Comparison of ENCODE assay signal across 24 cellular contexts in the genomic region with DNA sequence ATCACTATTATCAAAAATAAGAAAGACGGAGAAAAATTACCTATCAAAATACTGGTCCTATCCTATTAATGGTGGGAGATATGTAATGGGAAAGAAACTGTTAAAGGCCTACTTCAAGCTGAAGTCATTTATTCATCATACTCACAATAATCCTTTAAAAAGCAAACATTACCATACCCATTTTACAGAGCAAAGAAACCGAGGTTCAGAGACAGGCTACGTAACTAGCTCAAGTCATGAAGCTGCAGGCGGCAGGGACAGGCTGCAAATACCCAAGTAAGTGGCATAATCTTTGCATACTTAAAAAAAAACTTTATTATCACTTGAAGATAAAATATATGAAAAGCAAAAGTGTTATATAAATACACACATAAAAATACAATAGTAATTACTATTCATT. TPM values are rescaled to one million over a fixed set of nuclear protein-coding genes. Genes with fewer than 3 reads are reported as not detected.
A peak's percentile ranks its signal among the peaks of the same experiment; 100 is the strongest.
DNase-seq lines count a peak whose midpoint lies in the region; ATAC-seq lines count a peak whose summit lies in the region.
"Had no signal": no experiment of that assay in that cellular context is flagged by ENCODE, and none has a peak within 500 bp of the region (broad histone marks: within the 10 kb centered on the region; RNA-seq: fewer than 3 reads in every experiment).

No MANE protein-coding gene starts in this region.

- H3K27me3 ChIP-seq in mucosa of rectum (ENCODE audit: control insufficient read depth in 2 of 2, insufficient read depth in 2 of 2, low read length in 2 of 2) (no peaks in the 10 kb centered on the region), subcutaneous abdominal adipose tissue (ENCODE audit: control insufficient read depth in 5 of 5, insufficient read depth in 4 of 5, low read length in 5 of 5) (no peaks in the 10 kb centered on the region)
- H3K27me3 ChIP-seq: BLaER1 treated with 17β-estradiol and CSF1 and Interleukin-3, amounts not matched to agents 10 nM and 100 nM; foreskin keratinocyte; neural progenitor cell; SJSA1 had no signal

- H3K9me3 ChIP-seq in mucosa of rectum (ENCODE audit: control insufficient read depth in 2 of 2, low read length in 2 of 2) (no peaks in the 10 kb centered on the region), subcutaneous abdominal adipose tissue (ENCODE audit: control insufficient read depth in 5 of 5, low read length in 5 of 5) (no peaks in the 10 kb centered on the region)
- H3K9me3 ChIP-seq: SJSA1, thoracic aorta had no signal

- H3K9ac ChIP-seq in mucosa of rectum (ENCODE audit: low read depth in 1 of 2, low read length in 2 of 2) (peak overlapping the region; percentile 26 to 50), subcutaneous abdominal adipose tissue (ENCODE audit: low read length in 5 of 5) (peak overlapping the region in 2 of 5 donors; percentile 12 to 30)
- H3K9ac ChIP-seq: neural progenitor cell had no signal

- CTCF ChIA-PET in activated CD4-positive, alpha-beta T cell treated with anti-CD3 and anti-CD28 coated beads for 36 hours (lab: Charles Lee) = no interaction called here

- POLR2A ChIA-PET in activated CD4-positive, alpha-beta T cell treated with anti-CD3 and anti-CD28 coated beads for 36 hours (lab: Charles Lee) = no interaction called here

- no peak for DNase-seq in activated CD4-positive, alpha-beta T cell treated with anti-CD3 and anti-CD28 coated beads for 36 hours
- no peak for DNase-seq in activated CD4-positive, alpha-beta T cell treated with anti-CD3 and anti-CD28 coated beads, Interleukin-2, amount 50 U/mL, for 1 hour
- DNase-seq in central memory CD8-positive, alpha-beta T cell (ENCODE audit: low spot score in 2 of 2) = no peak
- no peak for DNase-seq in LoVo (ENCODE audit: low spot score)
- no peak for DNase-seq in head of caudate nucleus
- no peak for DNase-seq in NCI-H187 treated with DMSO at 0.1 percent for 48 hours (lab: John Stamatoyannopoulos, UW)
- DNase-seq: 8988T; activated CD4-positive, alpha-beta T cell treated with anti-CD3 and anti-CD28 coated beads for 4 hours; DMS53; foreskin keratinocyte; MM.1S; NCI-H2081; NCI-H524; right cardiac atrium; stimulated activated CD4-positive, alpha-beta T cell treated with anti-CD3 and anti-CD28 coated beads, Interleukin-4, amount 100 ng/mL, for 24 hours; stimulated activated CD8-positive, alpha-beta memory T cell treated with anti-CD3 and anti-CD28 coated beads, Interleukin-4, amount 100 ng/mL, for 48 hours; T-helper 9 cell had no signal

- no peaks in the 10 kb centered on the region for H3K36me3 ChIP-seq in mucosa of rectum (ENCODE audit: control insufficient read depth in 2 of 2, insufficient read depth in 2 of 2, low read length in 2 of 2)
- H3K36me3 ChIP-seq in subcutaneous abdominal adipose tissue (ENCODE audit: control insufficient read depth in 5 of 5, insufficient read depth in 5 of 5, low read length in 5 of 5) = no peaks in the 10 kb centered on the region
- H3K36me3 ChIP-seq: neural progenitor cell, thoracic aorta had no signal

- peaks cover 12% of the 10 kb centered on the region for H3K36me3 Mint-ChIP-seq in activated CD4-positive, alpha-beta T cell treated with anti-CD3 and anti-CD28 coated beads for 36 hours (ENCODE audit: low read depth)
- H3K36me3 Mint-ChIP-seq in central memory CD8-positive, alpha-beta T cell (ENCODE audit: insufficient read depth) = peaks cover 4% of the 10 kb centered on the region
- H3K36me3 Mint-ChIP-seq: neural progenitor cell had no signal

- peak overlapping the region; percentile 19 for H3K27ac Mint-ChIP-seq in activated CD4-positive, alpha-beta T cell treated with anti-CD3 and anti-CD28 coated beads for 36 hours
- no peak overlapping the region for H3K27ac Mint-ChIP-seq in central memory CD8-positive, alpha-beta T cell (ENCODE audit: low read depth)
- H3K27ac Mint-ChIP-seq: neural progenitor cell had no signal

- H3K27ac ChIP-seq in mucosa of rectum (ENCODE audit: low read depth in 2 of 2, low read length in 2 of 2) (peak overlapping the region; percentile 37 to 94), subcutaneous abdominal adipose tissue (ENCODE audit: low read depth, low read length) (peak overlapping the region; percentile 18)
- H3K27ac ChIP-seq: BLaER1 treated with 17β-estradiol and CSF1 and Interleukin-3, amounts not matched to agents 10 nM and 100 nM; foreskin keratinocyte; neural progenitor cell; SJSA1; thoracic aorta had no signal

- H3K4me1 Mint-ChIP-seq in activated CD4-positive, alpha-beta T cell treated with anti-CD3 and anti-CD28 coated beads for 36 hours = peaks cover 31% of the 10 kb centered on the region
- peaks cover 49% of the 10 kb centered on the region for H3K4me1 Mint-ChIP-seq in central memory CD8-positive, alpha-beta T cell

- H3K4me3 Mint-ChIP-seq in activated CD4-positive, alpha-beta T cell treated with anti-CD3 and anti-CD28 coated beads for 36 hours = no peak overlapping the region
- peak overlapping the region; percentile 89 for H3K4me3 Mint-ChIP-seq in central memory CD8-positive, alpha-beta T cell

- no peaks in the 10 kb centered on the region for H3K27me3 Mint-ChIP-seq in activated CD4-positive, alpha-beta T cell treated with anti-CD3 and anti-CD28 coated beads for 36 hours
- no peaks in the 10 kb centered on the region for H3K27me3 Mint-ChIP-seq in central memory CD8-positive, alpha-beta T cell

- H3K4me3 ChIP-seq in mucosa of rectum (ENCODE audit: low read length in 2 of 2) (peak overlapping the region in 1 of 2 donors; percentile 39), subcutaneous abdominal adipose tissue (ENCODE audit: low read depth in 1 of 5, low read length in 5 of 5) (peak overlapping the region in 3 of 5 donors; percentile 66 to 87 (median 76))
- H3K4me3 ChIP-seq: SJSA1, thoracic aorta had no signal

- H3K9me3 Mint-ChIP-seq in activated CD4-positive, alpha-beta T cell treated with anti-CD3 and anti-CD28 coated beads for 36 hours (ENCODE audit: low read depth) = peaks cover 4% of the 10 kb centered on the region
- H3K9me3 Mint-ChIP-seq in central memory CD8-positive, alpha-beta T cell = no peaks in the 10 kb centered on the region

- intact Hi-C loops in activated CD4-positive, alpha-beta T cell treated with anti-CD3 and anti-CD28 coated beads for 36 hours (cut with DNase I, micrococcal nuclease) = loop anchor here (2.0 to 10.0 kb wide), 4 partner anchors 55 to 1915 kb away; partner anchors contain the start of gene INSM1 (in 1 of the 2)
- intact Hi-C loops in head of caudate nucleus (cut with DNase I) = no loop called here

- ATAC-seq in activated CD4-positive, alpha-beta T cell treated with anti-CD3 and anti-CD28 coated beads for 36 hours = no peak
- no peak for ATAC-seq in central memory CD8-positive, alpha-beta T cell (replicated peaks; ENCODE audit: extremely low read depth, poor library complexity, severe bottlenecking)
- ATAC-seq: foreskin keratinocyte, HCT116, right cardiac atrium had no signal

- H3K4me1 ChIP-seq in mucosa of rectum (ENCODE audit: control insufficient read depth in 2 of 2, insufficient read depth in 2 of 2, low read length in 2 of 2) (peaks cover 9 to 18% of the 10 kb centered on the region in 2 donors), subcutaneous abdominal adipose tissue (ENCODE audit: control insufficient read depth in 5 of 5, insufficient read depth in 5 of 5, low read length in 5 of 5) (peaks cover 3 to 57% (median 36%) of the 10 kb centered on the region in 5 donors)
- H3K4me1 ChIP-seq: foreskin keratinocyte had no signal

RNA-seq across cellular contexts. Expression of gene RALGAPA2, which starts 2.6 kb away (rescaled TPM):
- 10 to 100 TPM; 20.2 to 26.4 TPM for total RNA-seq in activated CD4-positive, alpha-beta T cell treated with anti-CD3 and anti-CD28 coated beads for 36 hours
